Comparison of ENCODE assay signal across 26 cellular contexts in the genomic region with DNA sequence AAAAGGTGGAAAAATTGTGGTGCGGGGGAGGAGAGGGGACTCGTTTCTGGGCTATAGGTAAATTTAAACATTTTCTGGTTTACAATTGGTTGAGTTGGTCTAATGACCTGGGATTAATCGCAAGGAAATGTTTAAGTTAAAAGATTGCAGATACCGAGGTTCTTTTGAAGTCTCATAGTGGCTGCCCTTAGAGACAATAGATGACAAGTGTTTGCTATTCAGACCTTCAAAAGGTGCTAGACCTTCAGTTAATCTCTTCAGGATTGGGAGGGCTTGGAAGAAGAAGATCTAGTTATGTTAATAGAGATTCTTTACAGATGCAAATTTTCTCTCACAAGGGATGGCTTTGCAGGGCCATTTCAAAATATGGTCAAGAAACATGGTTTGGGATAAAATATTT.
"Had no signal": no experiment of that assay in that cellular context is flagged by ENCODE, and none has a peak within 500 bp of the region (broad histone marks: within the 10 kb centered on the region; RNA-seq: fewer than 3 reads in every experiment).

No MANE protein-coding gene starts in this region.

- H3K27me3 ChIP-seq: ascending aorta, breast epithelium, cardiac muscle cell, colonic mucosa had no signal

- H3K4me3 Mint-ChIP-seq: activated CD4-positive, alpha-beta memory T cell treated with anti-CD3 and anti-CD28 coated beads, Interleukin-2, amount 10 ng/mL, durations not matched to agents 7 days and 5 days; activated CD4-positive, alpha-beta T cell treated with anti-CD3 and anti-CD28 coated beads, Interleukin-2, amount 10 ng/mL, durations not matched to agents 7 days and 5 days; activated naive CD4-positive, alpha-beta T cell treated with anti-CD3 and anti-CD28 coated beads, Interleukin-2, amount 10 ng/mL, durations not matched to agents 7 days and 5 days; activated naive CD8-positive, alpha-beta T cell treated with anti-CD3 and anti-CD28 coated beads, Interleukin-2, amount 10 ng/mL, durations not matched to agents 7 days and 5 days; activated T-cell treated with anti-CD3 and anti-CD28 coated beads, Interleukin-2, amount 50 U/mL, for 24 hours; activated T-cell treated with anti-CD3 and anti-CD28 coated beads, Interleukin-2, amount 50 U/mL, for 72 hours; brain had no signal

- H3K4me3 ChIP-seq: ascending aorta, breast epithelium, cardiac muscle cell, colonic mucosa had no signal

- H3K9me3 Mint-ChIP-seq: activated naive CD8-positive, alpha-beta T cell treated with anti-CD3 and anti-CD28 coated beads, Interleukin-2, amount 10 ng/mL, durations not matched to agents 7 days and 5 days; brain had no signal

- H3K36me3 Mint-ChIP-seq: activated naive CD4-positive, alpha-beta T cell treated with anti-CD3 and anti-CD28 coated beads, Interleukin-2, amount 10 ng/mL, durations not matched to agents 7 days and 5 days; activated naive CD4-positive, alpha-beta T cell treated with anti-CD3 and anti-CD28 coated beads, Interleukin-2, amount 50 U/mL, for 72 hours; activated naive CD8-positive, alpha-beta T cell treated with anti-CD3 and anti-CD28 coated beads, Interleukin-2, amount 10 ng/mL, durations not matched to agents 7 days and 5 days; brain had no signal

- H3K4me1 Mint-ChIP-seq: activated CD4-positive, alpha-beta memory T cell treated with anti-CD3 and anti-CD28 coated beads, Interleukin-2, amount 10 ng/mL, durations not matched to agents 7 days and 5 days; activated CD4-positive, alpha-beta T cell treated with anti-CD3 and anti-CD28 coated beads, Interleukin-2, amount 10 ng/mL, durations not matched to agents 7 days and 5 days; activated naive CD4-positive, alpha-beta T cell treated with anti-CD3 and anti-CD28 coated beads, Interleukin-2, amount 10 ng/mL, durations not matched to agents 7 days and 5 days; activated naive CD8-positive, alpha-beta T cell treated with anti-CD3 and anti-CD28 coated beads, Interleukin-2, amount 10 ng/mL, durations not matched to agents 7 days and 5 days; brain had no signal

- H3K27me3 Mint-ChIP-seq: activated CD4-positive, alpha-beta memory T cell treated with anti-CD3 and anti-CD28 coated beads, Interleukin-2, amount 10 ng/mL, durations not matched to agents 7 days and 5 days; activated CD4-positive, alpha-beta T cell treated with anti-CD3 and anti-CD28 coated beads, Interleukin-2, amount 10 ng/mL, durations not matched to agents 7 days and 5 days; activated naive CD4-positive, alpha-beta T cell treated with anti-CD3 and anti-CD28 coated beads, Interleukin-2, amount 10 ng/mL, durations not matched to agents 7 days and 5 days; activated naive CD8-positive, alpha-beta T cell treated with anti-CD3 and anti-CD28 coated beads, Interleukin-2, amount 10 ng/mL, durations not matched to agents 7 days and 5 days; activated T-cell treated with anti-CD3 and anti-CD28 coated beads, Interleukin-2, amount 50 U/mL, for 24 hours had no signal

- H3K27ac ChIP-seq: ascending aorta, breast epithelium, cardiac muscle cell, colonic mucosa had no signal

- DNase-seq: activated CD4-positive, alpha-beta memory T cell treated with anti-CD3 and anti-CD28 coated beads, Interleukin-2, amount 10 ng/mL, durations not matched to agents 7 days and 5 days; activated CD4-positive, alpha-beta T cell treated with anti-CD3 and anti-CD28 coated beads for 1 hour; activated CD4-positive, alpha-beta T cell treated with anti-CD3 and anti-CD28 coated beads for 4 hours; activated CD4-positive, alpha-beta T cell treated with anti-CD3 and anti-CD28 coated beads, Interleukin-2, amount 10 ng/mL, durations not matched to agents 7 days and 5 days; activated CD4-positive, alpha-beta T cell treated with anti-CD3 and anti-CD28 coated beads, Interleukin-2, amount 50 U/mL, for 4 hours; activated CD8-positive, alpha-beta memory T cell treated with anti-CD3 and anti-CD28 coated beads, Interleukin-2, amount 50 U/mL, for 48 hours; activated gamma-delta T cell; activated naive CD4-positive, alpha-beta T cell; activated naive CD4-positive, alpha-beta T cell treated with anti-CD3 and anti-CD28 coated beads, Interleukin-2, amount 10 ng/mL, durations not matched to agents 7 days and 5 days; activated naive CD8-positive, alpha-beta T cell treated with anti-CD3 and anti-CD28 coated beads, Interleukin-2, amount 10 ng/mL, durations not matched to agents 7 days and 5 days; activated T-cell treated with anti-CD3 and anti-CD28 coated beads for 4 hours; activated T-cell treated with anti-CD3 and anti-CD28 coated beads, Interleukin-2, amount 50 U/mL, for 24 hours; activated T-cell treated with anti-CD3 and anti-CD28 coated beads, Interleukin-2, amount 50 U/mL, for 72 hours; central memory CD4-positive, alpha-beta T cell; cerebellar nuclear complex; colonic mucosa; effector CD8-positive, alpha-beta T cell; foreskin fibroblast; head of caudate nucleus; T-helper 2 cell had no signal

- ATAC-seq: activated naive CD4-positive, alpha-beta T cell treated with anti-CD3 and anti-CD28 coated beads, Interleukin-2, amount 50 U/mL, for 72 hours; activated T-cell treated with anti-CD3 and anti-CD28 coated beads, Interleukin-2, amount 50 U/mL, for 72 hours; esophagus mucosa had no signal

- H3K27ac Mint-ChIP-seq: activated CD4-positive, alpha-beta memory T cell treated with anti-CD3 and anti-CD28 coated beads, Interleukin-2, amount 10 ng/mL, durations not matched to agents 7 days and 5 days; activated CD4-positive, alpha-beta T cell treated with anti-CD3 and anti-CD28 coated beads, Interleukin-2, amount 10 ng/mL, durations not matched to agents 7 days and 5 days; activated naive CD4-positive, alpha-beta T cell treated with anti-CD3 and anti-CD28 coated beads, Interleukin-2, amount 10 ng/mL, durations not matched to agents 7 days and 5 days; activated naive CD4-positive, alpha-beta T cell treated with anti-CD3 and anti-CD28 coated beads, Interleukin-2, amount 50 U/mL, for 72 hours; activated naive CD8-positive, alpha-beta T cell treated with anti-CD3 and anti-CD28 coated beads, Interleukin-2, amount 10 ng/mL, durations not matched to agents 7 days and 5 days; activated T-cell treated with anti-CD3 and anti-CD28 coated beads, Interleukin-2, amount 50 U/mL, for 24 hours; activated T-cell treated with anti-CD3 and anti-CD28 coated beads, Interleukin-2, amount 50 U/mL, for 72 hours; brain had no signal

- H3K4me1 ChIP-seq: ascending aorta, breast epithelium, colonic mucosa had no signal

- H3K9me3 ChIP-seq: ascending aorta, breast epithelium, colonic mucosa had no signal

- H3K36me3 ChIP-seq: ascending aorta, breast epithelium, cardiac muscle cell, colonic mucosa had no signal
